ENCODE assay signal across 1 cellular context in genomic region chr9:119955276-119955675, GRCh38.
TF ChIP-seq lines count a peak whose summit lies in the region.

No MANE protein-coding gene starts in this region.

TF ChIP-seq in IMR-90, 13 proteins besides CTCF, POLR2A, EP300 and RAD21 (continued from another document):
- no peak for TF ChIP-seq RFX5 (IDR thresholded peaks at IDR 0.05; ENCODE audit: low read depth, low read length)
